Comparison of ENCODE assay signal across 16 cellular contexts in genomic region chr1:100615686-100616085, GRCh38.
"Had no signal": no experiment of that assay in that cellular context is flagged by ENCODE, and none has a peak within 500 bp of the region (broad histone marks: within the 10 kb centered on the region; RNA-seq: fewer than 3 reads in every experiment).

No MANE protein-coding gene starts in this region.

- H3K36me3 ChIP-seq: esophagus muscularis mucosa, gastroesophageal sphincter, left ventricle myocardium inferior, neutrophil, transverse colon had no signal

- H3K4me1 ChIP-seq: esophagus muscularis mucosa, gastroesophageal sphincter, left ventricle myocardium inferior, testis, transverse colon had no signal

- H3K27ac ChIP-seq: epithelial cell of prostate, esophagus muscularis mucosa, gastroesophageal sphincter, left ventricle myocardium inferior, neutrophil, testis, transverse colon had no signal

- H3K9me3 ChIP-seq: esophagus muscularis mucosa, gastroesophageal sphincter, left ventricle myocardium inferior, neutrophil, testis, transverse colon had no signal

- H3K4me3 ChIP-seq: esophagus muscularis mucosa, gastroesophageal sphincter, left ventricle myocardium inferior, lung, smooth muscle cell, testis, transverse colon had no signal

- ATAC-seq: effector memory CD8-positive, alpha-beta T cell; gastroesophageal sphincter; right cardiac atrium had no signal

- H3K4me2 ChIP-seq: smooth muscle cell had no signal

- H3K27me3 ChIP-seq: esophagus muscularis mucosa, gastroesophageal sphincter, neutrophil, testis, transverse colon had no signal

- DNase-seq: effector memory CD8-positive, alpha-beta T cell; glutamatergic neuron; immature natural killer cell; left ventricle myocardium inferior; mesenchymal stem cell; naive B cell; right cardiac atrium; stimulated activated CD4-positive, alpha-beta T cell treated with anti-CD3 and anti-CD28 coated beads, Interleukin-2, amount 100 ng/mL, for 48 hours; testis; transverse colon had no signal
